Comparison of ENCODE assay signal across 9 cellular contexts in the genomic region with DNA sequence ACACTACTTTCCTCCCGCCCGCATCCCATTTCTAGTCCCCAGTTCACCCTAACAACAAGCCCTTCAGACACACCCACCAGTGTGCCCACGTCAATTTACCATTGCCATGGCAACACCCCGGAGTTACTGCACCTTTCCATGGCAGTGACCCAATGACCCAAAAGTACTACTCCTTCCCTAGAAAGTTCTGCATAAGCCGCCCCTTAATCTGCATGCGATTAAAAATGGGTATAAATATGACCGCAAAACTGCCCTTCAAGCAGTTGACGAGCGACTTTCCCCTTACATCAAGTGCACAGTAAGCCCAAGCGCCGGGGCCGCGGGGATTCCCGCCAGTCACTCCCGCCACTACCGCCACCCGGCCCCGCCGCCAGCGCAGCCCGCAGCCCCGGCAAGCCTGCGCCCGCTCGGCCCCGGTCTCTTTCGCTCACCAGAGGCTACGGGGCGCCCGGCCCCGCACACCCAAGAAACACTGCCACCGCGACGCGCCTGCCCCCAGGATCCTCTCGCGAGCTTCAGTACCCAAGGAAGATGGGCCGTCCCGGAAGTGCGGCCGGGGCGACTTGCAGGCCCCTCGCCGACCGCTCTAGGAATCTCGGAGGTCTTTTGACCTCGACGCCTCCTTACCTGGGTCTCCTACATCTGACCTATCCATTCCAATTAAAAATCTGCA. TPM values are rescaled to one million over a fixed set of nuclear protein-coding genes. Genes with fewer than 3 reads are reported as not detected.
DNase-seq lines count a peak whose midpoint lies in the region; ATAC-seq, FAIRE-seq and TF ChIP-seq lines count a peak whose summit lies in the region.
"Had no signal": no experiment of that assay in that cellular context is flagged by ENCODE, and none has a peak within 500 bp of the region (broad histone marks: within the 10 kb centered on the region; RNA-seq: fewer than 3 reads in every experiment).

No MANE protein-coding gene starts in this region.

- ATAC-seq in HG03064 (IDR thresholded peaks at IDR 0.05; ENCODE audit: low read depth, unreplicated experiment), result peak; percentile 81

- no peak for TF ChIP-seq CTCF in GM13977 (IDR thresholded peaks at IDR 0.05; ENCODE audit: extremely low read depth, insufficient read depth, missing control alignments)

- in situ Hi-C loops in GM13977 (cut with MboI; ENCODE audit: low pct_unique_long_range_greater_than_20kb, low sequenced_read_pairs, unreplicated experiment), result no loop called here

- H2AFZ ChIP-seq in neuron (ENCODE audit: low read depth, low read length), result peak overlapping the region; percentile 97

- H3K27me3 ChIP-seq in neuron (ENCODE audit: insufficient read depth, low read length) (no peaks in the 10 kb centered on the region), stomach smooth muscle (ENCODE audit: control insufficient read depth in 1 of 2, insufficient read depth in 2 of 2, low read length in 2 of 2) (no peaks in the 10 kb centered on the region)

- DNase-seq in GM13977 (ENCODE audit: low spot score), result peak; percentile 81
- DNase-seq in NOMO-1 treated with DMSO at 0.1 percent for 48 hours (lab: John Stamatoyannopoulos, UW; ENCODE audit: unreplicated experiment), result peak; percentile 64
- DNase-seq in activated gamma-delta T cell treated with anti-CD3 and anti-CD28 coated beads, Interleukin-2, amount 50 U/mL, for 16 hours (ENCODE audit: low read depth), result peak; percentile 48
- peak; percentile 63 to 73 for DNase-seq in frontal cortex (ENCODE audit: low spot score in 2 of 2)
- no peak for DNase-seq in HEK293T (ENCODE audit: extremely low spot score)

- CTCF ChIA-PET in HEK293T (lab: Yijun Ruan, JAX), result no interaction called here

- no peak for FAIRE-seq in frontal cortex (lab: Jason Lieb, UNC)
- FAIRE-seq: colon had no signal

- H3K4me1 ChIP-seq in neuron (ENCODE audit: insufficient read depth, low read length), result peaks cover 3% of the 10 kb centered on the region
- peaks cover 10% of the 10 kb centered on the region for H3K4me1 ChIP-seq in stomach smooth muscle (ENCODE audit: control insufficient read depth, insufficient read depth, low read length)

- H3K9me3 ChIP-seq in neuron (ENCODE audit: low read length), result peaks cover 25% of the 10 kb centered on the region
- H3K9me3 ChIP-seq in stomach smooth muscle (ENCODE audit: control insufficient read depth in 2 of 2, low read length in 2 of 2), result no peaks in the 10 kb centered on the region

- H3K36me3 ChIP-seq in neuron (ENCODE audit: insufficient read depth, low read length), result peaks cover 20% of the 10 kb centered on the region
- H3K36me3 ChIP-seq in stomach smooth muscle (ENCODE audit: control insufficient read depth in 2 of 2, insufficient read depth in 2 of 2, low read length in 2 of 2), result peaks cover 2 to 9% of the 10 kb centered on the region in 2 donors

- POLR2A ChIA-PET in HEK293T (lab: Yijun Ruan, JAX), result no interaction called here

- H3K4me3 ChIP-seq in neuron (ENCODE audit: low read length) (peak overlapping the region; percentile 72), stomach smooth muscle (ENCODE audit: low read length in 2 of 2) (peak overlapping the region; percentile 61 to 79)

- H3K9ac ChIP-seq in stomach smooth muscle (ENCODE audit: low read length in 2 of 2), result peak overlapping the region; percentile 62 to 72

- H3K27ac ChIP-seq in stomach smooth muscle (ENCODE audit: low read length), result no peak overlapping the region

TF ChIP-seq in HEK293T, 16 proteins besides CTCF, POLR2A, EP300 and RAD21:
- TF ChIP-seq PKNOX1 (IDR thresholded peaks at IDR 0.05) (no peak), HDGF (IDR thresholded peaks at IDR 0.05; ENCODE audit: borderline replicate concordance) (no peak), BHLHE40 (IDR thresholded peaks at IDR 0.05; ENCODE audit: borderline replicate concordance) (no peak), FOXA1 (IDR thresholded peaks at IDR 0.05) (no peak), ARNT (IDR thresholded peaks at IDR 0.05) (no peak), ZNF384 (IDR thresholded peaks at IDR 0.05) (no peak), SUZ12 (IDR thresholded peaks at IDR 0.05) (no peak), CTBP1 (IDR thresholded peaks at IDR 0.05; ENCODE audit: borderline replicate concordance) (no peak), FOXK2 (IDR thresholded peaks at IDR 0.05) (no peak), FOXM1 (IDR thresholded peaks at IDR 0.05; ENCODE audit: borderline replicate concordance) (no peak), LEF1 (IDR thresholded peaks at IDR 0.05; ENCODE audit: borderline replicate concordance) (no peak), L3MBTL2 (conservative IDR thresholded peaks at IDR 0.05) (no peak), SP1 (IDR thresholded peaks at IDR 0.05) (no peak), NFRKB (IDR thresholded peaks at IDR 0.05) (no peak), TARDBP (IDR thresholded peaks at IDR 0.05) (no peak), ELF4 (IDR thresholded peaks at IDR 0.05) (no peak)

RNA-seq across cellular contexts. Expression of gene ZNF502, which starts 27.2 kb away (rescaled TPM):
- total RNA-seq in frontal cortex, result 14.3 TPM

RNA-seq across cellular contexts. Expression of gene ZNF35, which starts 36.7 kb away (rescaled TPM):
- 22.4 TPM for total RNA-seq in frontal cortex

RNA-seq across cellular contexts. Expression of gene ZNF501, which starts 44.2 kb away (rescaled TPM):
- total RNA-seq in frontal cortex, result 25.7 TPM
